In genomic region chr1:88892146-88892877, GRCh38 we compare ENCODE assay signal across 8 cellular contexts. TPM values are rescaled to one million over a fixed set of nuclear protein-coding genes. Genes with fewer than 3 reads are reported as not detected.
A peak's percentile ranks its signal among the peaks of the same experiment; 100 is the strongest.
DNase-seq lines count a peak whose midpoint lies in the region; ATAC-seq and TF ChIP-seq lines count a peak whose summit lies in the region.

No MANE protein-coding gene starts in this region.

- H3K27me3 ChIP-seq in iPS-18a (ENCODE audit: control insufficient read depth, insufficient read depth, low read length) (no peaks in the 10 kb centered on the region), spleen (replicated peaks in 1 of 7) (no peaks in the 10 kb centered on the region)

- H3K27ac Mint-ChIP-seq in activated CD8-positive, alpha-beta T cell treated with anti-CD3 and anti-CD28 coated beads, Interleukin-2, amount 10 ng/mL, durations not matched to agents 7 days and 5 days, result peak overlapping the region; percentile 90

- H3K27me3 Mint-ChIP-seq in activated CD8-positive, alpha-beta T cell treated with anti-CD3 and anti-CD28 coated beads, Interleukin-2, amount 10 ng/mL, durations not matched to agents 7 days and 5 days (ENCODE audit: low read depth), result no peaks in the 10 kb centered on the region

- no peak overlapping the region for H3K9ac ChIP-seq in iPS-18a (ENCODE audit: low read length)

- H3K4me3 ChIP-seq in iPS-18a (ENCODE audit: low read length) (peak overlapping the region; percentile 91), spleen (peak overlapping the region in 7 of 8 donors; percentile 73 to 94 (median 89))

- no peak for TF ChIP-seq CTCF in spleen (IDR thresholded peaks at IDR 0.05 in 8 of 11, conservative IDR thresholded peaks at IDR 0.05 in 3 of 11)

- peaks cover 17% of the 10 kb centered on the region for H3K36me3 Mint-ChIP-seq in activated CD8-positive, alpha-beta T cell treated with anti-CD3 and anti-CD28 coated beads, Interleukin-2, amount 10 ng/mL, durations not matched to agents 7 days and 5 days (ENCODE audit: low read depth)

- H3K36me3 ChIP-seq in iPS-18a (ENCODE audit: control insufficient read depth, low read depth, low read length) (no peaks in the 10 kb centered on the region), spleen (peaks cover 0 to 5% (median under 1%) of the 10 kb centered on the region in 6 donors)

- no peak for TF ChIP-seq POLR2A in spleen (IDR thresholded peaks at IDR 0.05)

- H3K27ac ChIP-seq in iPS-18a (ENCODE audit: low read length), result no peak overlapping the region
- H3K27ac ChIP-seq in spleen, result peak overlapping the region in 7 of 8 donors; percentile 90 to 99 (median 98)

- ATAC-seq in activated CD8-positive, alpha-beta T cell treated with anti-CD3 and anti-CD28 coated beads, Interleukin-2, amount 10 ng/mL, durations not matched to agents 7 days and 5 days, result no peak
- ATAC-seq in GM19324 (IDR thresholded peaks at IDR 0.05; ENCODE audit: low FRiP score, unreplicated experiment) (no peak), HG03378 (IDR thresholded peaks at IDR 0.05; ENCODE audit: unreplicated experiment) (no peak)

- H3K4me1 ChIP-seq in iPS-18a (ENCODE audit: control insufficient read depth, low read depth, low read length), result peaks cover 7% of the 10 kb centered on the region
- H3K4me1 ChIP-seq in spleen, result peaks cover 21 to 44% (median 33%) of the 10 kb centered on the region in 6 donors

- 77 to 87% (median 82%) methylated on average over 17 of the region's 17 CpGs for WGBS in spleen, 5 donors

- peak; percentile 9 for DNase-seq in NCI-H1092 treated with DMSO at 0.1 percent for 48 hours (lab: John Stamatoyannopoulos, UW)
- no peak for DNase-seq in NCI-H1092 (lab: John Stamatoyannopoulos, UW)
- peak; percentile 65 for DNase-seq in NCI-H146 treated with DMSO at 0.1 percent for 48 hours (lab: John Stamatoyannopoulos, UW; ENCODE audit: unreplicated experiment)
- DNase-seq in activated CD8-positive, alpha-beta T cell treated with anti-CD3 and anti-CD28 coated beads, Interleukin-2, amount 10 ng/mL, durations not matched to agents 7 days and 5 days, result peak; percentile 36
- no peak for DNase-seq in spleen

- intact Hi-C loops in spleen (cut with DNase I; ENCODE audit: low total_unique reads), result no loop called here

- CTCF ChIA-PET in activated CD8-positive, alpha-beta T cell treated with anti-CD3 and anti-CD28 coated beads, Interleukin-2, amount 10 ng/mL, durations not matched to agents 7 days and 5 days (lab: Charles Lee), result interaction anchor here (0.6 to 5.8 kb wide), 2 partner anchors 15 to 106 kb away, joined by 3 to 65 read pairs; no protein-coding TSS in a partner anchor

- H3K9me3 ChIP-seq in iPS-18a (ENCODE audit: control insufficient read depth, low read depth, low read length) (no peaks in the 10 kb centered on the region), spleen (no peaks in the 10 kb centered on the region)

- H3K4me1 Mint-ChIP-seq in activated CD8-positive, alpha-beta T cell treated with anti-CD3 and anti-CD28 coated beads, Interleukin-2, amount 10 ng/mL, durations not matched to agents 7 days and 5 days (ENCODE audit: low read depth), result peaks cover 43% of the 10 kb centered on the region

- H3K9me3 Mint-ChIP-seq in activated CD8-positive, alpha-beta T cell treated with anti-CD3 and anti-CD28 coated beads, Interleukin-2, amount 10 ng/mL, durations not matched to agents 7 days and 5 days (ENCODE audit: insufficient read depth), result no peaks in the 10 kb centered on the region

- POLR2A ChIA-PET in activated CD8-positive, alpha-beta T cell treated with anti-CD3 and anti-CD28 coated beads, Interleukin-2, amount 10 ng/mL, durations not matched to agents 7 days and 5 days (lab: Charles Lee), result interaction anchor here (0.5 to 2.6 kb wide), 7 partner anchors 8 to 836 kb away, joined by 3 to 23 read pairs (median 4); partner anchors contain the start of gene PKN2

- H3K4me3 Mint-ChIP-seq in activated CD8-positive, alpha-beta T cell treated with anti-CD3 and anti-CD28 coated beads, Interleukin-2, amount 10 ng/mL, durations not matched to agents 7 days and 5 days, result peak overlapping the region; percentile 90

RNA-seq across cellular contexts. Expression of gene GTF2B, which starts 0.9 kb away (rescaled TPM):
- total RNA-seq in activated CD8-positive, alpha-beta T cell treated with anti-CD3 and anti-CD28 coated beads, Interleukin-2, amount 10 ng/mL, durations not matched to agents 7 days and 5 days, result 10 to 100 TPM; 36.5 to 38.8 TPM
- total RNA-seq in spleen, result 10 to 100 TPM; 26.1 to 40.5 (median 32.6) TPM
- polyA plus RNA-seq in spleen, result 10 to 100 TPM; 24.0 to 32.2 (median 31.2) TPM

Comparison
In these comparisons a context has a peak if more than half of its experiments do, and no peak if none do; other contexts are left out.
1. DNase-seq: peak in NCI-H1092 treated with DMSO at 0.1 percent for 48 hours (single experiment), NCI-H146 treated with DMSO at 0.1 percent for 48 hours (single experiment) and activated CD8-positive, alpha-beta T cell treated with anti-CD3 and anti-CD28 coated beads, Interleukin-2, amount 10 ng/mL, durations not matched to agents 7 days and 5 days (single experiment); none in NCI-H1092 (single experiment) and spleen (single experiment).